ENCODE assay signal across 8 cellular contexts in the genomic region with DNA sequence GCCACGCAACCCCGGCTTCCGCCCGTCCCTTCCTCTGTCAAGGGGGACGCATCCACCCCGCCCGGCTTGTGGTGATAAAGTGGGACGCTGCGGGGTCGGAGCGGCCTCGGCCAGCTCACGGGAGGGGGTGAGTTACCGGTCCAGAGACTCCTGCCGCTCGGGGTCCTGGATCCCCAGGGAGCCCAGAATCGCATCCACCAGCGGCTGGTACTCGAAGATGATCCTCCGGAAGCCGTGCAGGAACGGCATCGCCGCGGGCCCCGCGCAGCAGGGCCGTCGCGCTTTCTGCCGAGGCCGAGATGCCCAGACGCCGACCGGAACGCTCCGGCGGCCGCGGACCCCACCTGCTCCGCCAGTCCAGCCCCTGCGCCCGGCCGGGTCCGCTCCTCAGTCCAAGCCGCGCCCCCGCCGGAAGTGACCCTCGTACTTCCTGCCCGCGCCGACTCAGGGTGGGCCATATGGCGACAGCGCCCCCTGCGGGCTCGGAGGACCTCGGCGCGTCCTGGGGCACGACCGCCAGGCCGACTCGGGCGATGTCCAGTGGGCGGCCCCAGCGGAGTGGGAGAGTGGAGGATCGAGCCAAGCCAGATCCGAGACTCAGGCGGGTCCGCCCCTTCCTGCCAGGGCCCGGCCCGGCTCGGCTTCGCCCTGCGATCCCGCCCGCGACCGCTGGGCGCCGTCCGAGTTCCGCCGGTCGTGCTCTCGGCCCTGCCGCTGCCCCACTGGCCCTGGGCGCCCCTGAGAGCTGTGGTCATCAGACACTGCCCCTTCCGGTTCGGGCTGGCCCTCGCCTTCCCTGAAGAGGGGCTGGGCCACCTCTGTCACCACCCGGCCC. TPM values are rescaled to one million over a fixed set of nuclear protein-coding genes. Genes with fewer than 3 reads are reported as not detected.
DNase-seq lines count a peak whose midpoint lies in the region; ATAC-seq and TF ChIP-seq lines count a peak whose summit lies in the region.

A gene with protein sequence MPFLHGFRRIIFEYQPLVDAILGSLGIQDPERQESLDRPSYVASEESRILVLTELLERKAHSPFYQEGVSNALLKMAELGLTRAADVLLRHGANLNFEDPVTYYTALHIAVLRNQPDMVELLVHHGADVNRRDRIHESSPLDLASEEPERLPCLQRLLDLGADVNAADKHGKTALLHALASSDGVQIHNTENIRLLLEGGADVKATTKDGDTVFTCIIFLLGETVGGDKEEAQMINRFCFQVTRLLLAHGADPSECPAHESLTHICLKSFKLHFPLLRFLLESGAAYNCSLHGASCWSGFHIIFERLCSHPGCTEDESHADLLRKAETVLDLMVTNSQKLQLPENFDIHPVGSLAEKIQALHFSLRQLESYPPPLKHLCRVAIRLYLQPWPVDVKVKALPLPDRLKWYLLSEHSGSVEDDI (minus strand): TSS at position 401 of the 835 bp plus-strand sequence. CDS start 152 bp downstream, at position 249.

- peak; percentile 89 for ATAC-seq in HG03439 (IDR thresholded peaks at IDR 0.05; ENCODE audit: unreplicated experiment)
- ATAC-seq in left lobe of liver: peak; percentile 93

- H3K27ac Mint-ChIP-seq in activated CD4-positive, alpha-beta T cell treated with anti-CD3 and anti-CD28 coated beads, Interleukin-2, amount 10 ng/mL, durations not matched to agents 24 days and 14 days: peak within 1 kb of the TSS; percentile 88

- H3K4me3 ChIP-seq in BJ (ENCODE audit: low read depth, low read length): peak within 1 kb of the TSS; percentile 98

- H3K9me3 Mint-ChIP-seq in activated CD4-positive, alpha-beta T cell treated with anti-CD3 and anti-CD28 coated beads, Interleukin-2, amount 10 ng/mL, durations not matched to agents 24 days and 14 days: no peaks in the 10 kb centered on the region

- peak; percentile 83 for TF ChIP-seq CTCF in BJ (IDR thresholded peaks at IDR 0.05; ENCODE audit: insufficient read depth, low read depth, low read length)

- H3K27me3 ChIP-seq in BJ (ENCODE audit: control insufficient read depth, insufficient read depth, low read length): no peaks in the 10 kb centered on the region

- peaks cover 14% of the 10 kb centered on the region for H3K36me3 Mint-ChIP-seq in activated CD4-positive, alpha-beta T cell treated with anti-CD3 and anti-CD28 coated beads, Interleukin-2, amount 10 ng/mL, durations not matched to agents 24 days and 14 days (ENCODE audit: low read depth)

- peaks cover 16% of the 10 kb centered on the region for H3K4me1 Mint-ChIP-seq in activated CD4-positive, alpha-beta T cell treated with anti-CD3 and anti-CD28 coated beads, Interleukin-2, amount 10 ng/mL, durations not matched to agents 24 days and 14 days

- CTCF ChIA-PET in BJ (lab: Yijun Ruan, JAX): interaction anchor here (0.5 to 6.2 kb wide), 32 partner anchors 10 to 1543 kb away, joined by 3 to 79 read pairs (median 4); a partner anchor contains a TSS

- H3K27me3 Mint-ChIP-seq in activated CD4-positive, alpha-beta T cell treated with anti-CD3 and anti-CD28 coated beads, Interleukin-2, amount 10 ng/mL, durations not matched to agents 24 days and 14 days: no peaks in the 10 kb centered on the region

- POLR2A ChIA-PET in BJ (lab: Charles Lee): no interaction called here

- peak; percentile 84 for TF ChIP-seq POLR2A in GM19099 (IDR thresholded peaks at IDR 0.05; ENCODE audit: extremely low read depth, insufficient read length, low read depth)

- H3K36me3 ChIP-seq in BJ (ENCODE audit: control insufficient read depth, insufficient read depth, low read length): peaks cover 27% of the 10 kb centered on the region

- DNase-seq in BJ (ENCODE audit: low read depth) (peak; percentile 69), NCI-H526 (lab: John Stamatoyannopoulos, UW) (peak; percentile 57 to 93), cortex of kidney (lab: John Stamatoyannopoulos, UW) (peak; percentile 84), left lobe of liver (ENCODE audit: low spot score) (peak; percentile 99)
- peak; percentile 99 for DNase-seq in activated CD4-positive, alpha-beta T cell treated with anti-CD3 and anti-CD28 coated beads, Interleukin-2, amount 10 ng/mL, durations not matched to agents 24 days and 14 days
- DNase-seq in stimulated activated CD4-positive, alpha-beta T cell treated with anti-CD3 and anti-CD28 coated beads, Interleukin-2, amount 100 ng/mL, for 4 hours (ENCODE audit: low read depth): peak; percentile 79

- peak within 1 kb of the TSS; percentile 90 for H3K4me3 Mint-ChIP-seq in activated CD4-positive, alpha-beta T cell treated with anti-CD3 and anti-CD28 coated beads, Interleukin-2, amount 10 ng/mL, durations not matched to agents 24 days and 14 days

- intact Hi-C loops in activated CD4-positive, alpha-beta T cell treated with anti-CD3 and anti-CD28 coated beads, Interleukin-2, amount 10 ng/mL, durations not matched to agents 24 days and 14 days (cut with micrococcal nuclease): loop anchor here (1.0 to 5.0 kb wide), 4 partner anchors 15 to 148 kb away; a partner anchor contains a TSS

RNA-seq across cellular contexts. Expression of the gene that starts here (rescaled TPM):
- polyA plus RNA-seq in BJ (2011; rRNA removed): 13.1 and 23.2 TPM in 2 replicates
- 6.7 and 10.5 TPM in 2 replicates for polyA minus RNA-seq in BJ (2011; rRNA and poly(A)+ RNA removed)
- total RNA-seq in activated CD4-positive, alpha-beta T cell treated with anti-CD3 and anti-CD28 coated beads, Interleukin-2, amount 10 ng/mL, durations not matched to agents 24 days and 14 days: 21.9 and 22.7 TPM in 2 replicates
- total RNA-seq in left lobe of liver: 6.6 TPM

Comparison
In these comparisons a context has a peak if more than half of its experiments do, and no peak if none do; other contexts are left out.
1. Peak in every context shown above with its lines: DNase-seq, ATAC-seq and H3K4me3 ChIP-seq.